8 cellular contexts compared by ENCODE assay signal in the genomic region with DNA sequence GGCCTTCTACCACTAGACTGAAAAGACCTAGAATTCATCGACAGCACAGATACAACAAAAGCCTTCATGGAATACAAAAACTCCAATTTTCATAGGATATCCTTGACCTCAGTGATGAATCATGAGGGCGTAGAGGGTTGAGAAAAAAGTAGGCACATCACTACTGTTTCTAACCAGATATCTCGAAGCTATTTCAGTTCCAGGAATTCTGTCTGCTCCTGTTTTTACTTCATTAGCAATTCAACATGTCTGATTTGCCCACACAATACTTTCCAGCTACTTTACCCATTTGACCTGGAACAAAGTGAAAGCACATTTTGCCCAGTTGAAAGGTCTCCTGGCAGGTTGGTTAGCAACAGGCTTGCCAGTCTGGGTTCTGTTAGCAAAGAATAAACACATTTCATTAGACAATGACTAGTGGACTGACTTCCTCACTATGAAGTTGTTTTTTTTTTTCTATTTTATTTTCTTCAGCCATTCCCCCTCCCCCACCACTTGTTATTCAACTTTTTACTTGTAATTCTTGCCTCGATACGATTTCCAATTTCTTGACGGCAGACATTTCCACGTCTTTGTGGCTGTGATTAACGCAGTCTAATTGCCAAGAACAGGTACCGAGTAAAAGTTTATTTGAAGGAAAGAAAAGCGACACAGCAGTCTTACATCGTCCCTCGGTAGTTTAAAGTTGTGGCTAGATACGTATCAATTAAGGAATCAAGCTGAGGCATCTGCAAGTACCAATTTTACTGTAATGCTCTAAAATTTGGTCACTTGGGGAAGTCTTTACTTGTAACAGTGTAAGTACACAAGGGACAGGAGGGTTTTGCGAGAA. TPM values are rescaled to one million over a fixed set of nuclear protein-coding genes. Genes with fewer than 3 reads are reported as not detected.
DNase-seq lines count a peak whose midpoint lies in the region; ATAC-seq and TF ChIP-seq lines count a peak whose summit lies in the region.

No MANE protein-coding gene starts in this region.

- no peaks in the 10 kb centered on the region for H3K36me3 ChIP-seq in gastroesophageal sphincter

- peak overlapping the region; percentile 66 to 77 for H3K4me3 ChIP-seq in gastroesophageal sphincter

- H3K4me1 ChIP-seq in gastroesophageal sphincter, result peaks cover 0 to 32% (median 5%) of the 10 kb centered on the region in 3 donors

- TF ChIP-seq POLR2A in gastroesophageal sphincter (IDR thresholded peaks at IDR 0.05), result no peak

- TF ChIP-seq CTCF in CD14-positive monocyte (IDR thresholded peaks at IDR 0.05) (no peak), HFFc6 (IDR thresholded peaks at IDR 0.05) (no peak), activated B cell treated with CpG ODN at 0.5 μM for 24 hours (IDR thresholded peaks at IDR 0.05) (no peak), gastroesophageal sphincter (IDR thresholded peaks at IDR 0.05) (no peak)

- peaks cover 0 to 2% (median 0%) of the 10 kb centered on the region in 3 donors for H3K27me3 Mint-ChIP-seq in CD14-positive monocyte (ENCODE audit: low read depth in 3 of 3)
- peaks cover 1% of the 10 kb centered on the region for H3K27me3 Mint-ChIP-seq in HFFc6 (ENCODE audit: insufficient read depth)
- H3K27me3 Mint-ChIP-seq in activated B cell treated with CpG ODN at 0.5 μM for 24 hours, result no peaks in the 10 kb centered on the region

- H3K9me3 Mint-ChIP-seq in CD14-positive monocyte (no peaks in the 10 kb centered on the region), HFFc6 (no peaks in the 10 kb centered on the region), activated B cell treated with CpG ODN at 0.5 μM for 24 hours (no peaks in the 10 kb centered on the region)

- H3K36me3 Mint-ChIP-seq in CD14-positive monocyte (peaks cover 2 to 3% of the 10 kb centered on the region in 2 donors), HFFc6 (ENCODE audit: low read depth) (peaks cover 6% of the 10 kb centered on the region), activated B cell treated with CpG ODN at 0.5 μM for 24 hours (ENCODE audit: low read depth) (peaks cover 17% of the 10 kb centered on the region)

- intact Hi-C loops in CD14-positive monocyte (cut with micrococcal nuclease) (loop anchor here in 1 of 2 donors (5.0 to 10.0 kb wide), 4 partner anchors 225 to 572 kb away; a partner anchor contains a TSS), activated B cell treated with CpG ODN at 0.5 μM for 24 hours (cut with micrococcal nuclease) (loop anchor here (1.0 to 10.0 kb wide), 5 partner anchors 164 to 815 kb away; a partner anchor contains a TSS)

- 11 to 18% methylated on average over 12 to 14 of the region's 14 CpGs for WGBS in gastroesophageal sphincter (ENCODE audit: low coverage in 1 of 2), 2 donors

- H3K4me1 Mint-ChIP-seq in CD14-positive monocyte (peaks cover 13% of the 10 kb centered on the region), HFFc6 (ENCODE audit: low read depth) (peaks cover 12% of the 10 kb centered on the region), activated B cell treated with CpG ODN at 0.5 μM for 24 hours (peaks cover 22% of the 10 kb centered on the region)

- no peak for DNase-seq in CD14-positive monocyte (ENCODE audit: low spot score)
- no peak for DNase-seq in HFFc6
- DNase-seq in activated B cell treated with CpG ODN at 0.5 μM for 24 hours, result no peak
- peak; percentile 24 for DNase-seq in pulmonary artery endothelial cell (ENCODE audit: low read depth, low spot score)
- DNase-seq in NCI-H345 (lab: John Stamatoyannopoulos, UW), result no peak
- DNase-seq in activated CD4-positive, CD25-positive, alpha-beta regulatory T cell (lab: John Stamatoyannopoulos, UW), result no peak
- DNase-seq in 8988T, result no peak

- CTCF ChIA-PET in activated B cell treated with CpG ODN at 0.5 μM for 24 hours (lab: Charles Lee), result interaction anchor here (0.9 to 1.3 kb wide), 3 partner anchors 9 to 225 kb away, joined by 3 read pairs; no protein-coding TSS in a partner anchor

- no peaks in the 10 kb centered on the region for H3K27me3 ChIP-seq in gastroesophageal sphincter

- no peak for TF ChIP-seq EP300 in gastroesophageal sphincter (IDR thresholded peaks at IDR 0.05)

- H3K4me3 Mint-ChIP-seq in CD14-positive monocyte (peak overlapping the region; percentile 93 to 98), HFFc6 (peak overlapping the region; percentile 97), activated B cell treated with CpG ODN at 0.5 μM for 24 hours (peak overlapping the region; percentile 97)

- peak overlapping the region; percentile 98 to 99 (median 99) for H3K27ac Mint-ChIP-seq in CD14-positive monocyte
- peak overlapping the region; percentile 97 for H3K27ac Mint-ChIP-seq in HFFc6
- H3K27ac Mint-ChIP-seq in activated B cell treated with CpG ODN at 0.5 μM for 24 hours, result peak overlapping the region; percentile 99

- no peak for ATAC-seq in activated B cell treated with CpG ODN at 0.5 μM for 24 hours (ENCODE audit: low read depth)
- ATAC-seq in gastroesophageal sphincter, result no peak

- no peaks in the 10 kb centered on the region for H3K9me3 ChIP-seq in gastroesophageal sphincter

- POLR2A ChIA-PET in activated B cell treated with CpG ODN at 0.5 μM for 24 hours (lab: Charles Lee), result interaction anchor here (0.6 to 3.4 kb wide), 22 partner anchors 8 to 967 kb away, joined by 3 to 63 read pairs (median 6); a partner anchor contains a TSS

- H3K27ac ChIP-seq in gastroesophageal sphincter, result peak overlapping the region; percentile 93 to 96 (median 96)

RNA-seq across cellular contexts. Expression of a gene that starts 4.0 kb away (rescaled TPM):
- 1 to 10 TPM; 3.0 to 3.6 TPM for polyA plus RNA-seq in CD14-positive monocyte
- 10 to 100 TPM; 19.4 to 24.5 (median 22.0) TPM for total RNA-seq in HFFc6 (2021; fragmentation: NEBNext Ultra II Directional; extraction: Animal tissue kit (Norgen Biotek cat#: 25700))
- 42.5 and 46.7 TPM in 2 replicates for total RNA-seq in activated B cell treated with CpG ODN at 0.5 μM for 24 hours
- total RNA-seq in gastroesophageal sphincter, result 10 to 100 TPM; 12.5 to 25.1 (median 20.4) TPM
- total RNA-seq in pulmonary artery endothelial cell, result 34.8 and 36.4 TPM in 2 replicates
